In the genomic region with DNA sequence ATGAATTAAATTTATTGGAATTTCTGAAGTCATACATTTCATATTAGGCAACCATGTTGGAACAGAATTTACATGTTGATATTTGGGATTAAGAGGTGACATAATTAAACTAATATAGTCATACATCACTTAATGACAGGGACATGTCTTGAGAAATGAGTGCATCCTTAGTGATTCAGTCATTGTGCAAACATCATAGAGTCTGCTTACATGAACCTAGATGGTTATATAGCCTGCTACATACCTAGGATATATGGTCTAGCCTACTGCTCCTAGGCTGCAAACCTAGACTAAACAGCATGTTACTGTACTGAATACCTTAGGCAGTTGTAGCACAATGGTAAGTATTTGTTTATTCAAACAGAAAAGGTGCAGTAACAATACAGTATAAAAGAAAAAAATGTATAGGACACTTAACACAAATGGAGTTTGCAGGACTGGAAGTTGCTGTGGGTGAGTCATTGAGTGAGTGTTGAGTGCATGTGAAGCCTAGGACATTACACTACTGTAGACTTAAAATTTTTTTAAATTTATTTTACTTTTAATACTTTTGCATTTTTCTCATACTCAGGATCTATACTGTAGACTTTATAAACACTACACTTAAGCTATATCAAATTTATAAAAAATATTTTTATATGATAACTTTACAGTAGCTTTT, we compare ENCODE assay signal across 25 cellular contexts.
DNase-seq lines count a peak whose midpoint lies in the region; ATAC-seq and TF ChIP-seq lines count a peak whose summit lies in the region.
"Had no signal": no experiment of that assay in that cellular context is flagged by ENCODE, and none has a peak within 500 bp of the region (broad histone marks: within the 10 kb centered on the region; RNA-seq: fewer than 3 reads in every experiment).

No MANE protein-coding gene starts in this region.

- H3K9me3 Mint-ChIP-seq in MCF 10A (ENCODE audit: unreplicated experiment), result no peaks in the 10 kb centered on the region
- H3K9me3 Mint-ChIP-seq: activated naive CD4-positive, alpha-beta T cell treated with anti-CD3 and anti-CD28 coated beads, Interleukin-2, amount 50 U/mL, for 72 hours; activated T-helper 2 cell treated with anti-CD3 and anti-CD28 coated beads, Interferon-gamma antibody, Interleukin-2, Interleukin-4, amounts not matched to agents 10 μg/mL and 5 μg/mL and 100 μg/mL, durations not matched to agents 14 hours and 24 hours and 36 hours; CD8-positive, alpha-beta memory T cell; naive thymus-derived CD4-positive, alpha-beta T cell had no signal

- no peaks in the 10 kb centered on the region for H3K36me3 ChIP-seq in breast epithelium
- no peaks in the 10 kb centered on the region; the same call in 1 of the 2 replicates for H3K36me3 ChIP-seq in H7 (replicated peaks; ENCODE audit: control insufficient read depth, insufficient read depth, low read length)

- POLR2A ChIA-PET in MCF 10A (lab: Yijun Ruan, JAX), result interaction anchor here (0.7 to 1.1 kb wide), 2 partner anchors 16 to 204 kb away, joined by 3 read pairs; no protein-coding TSS in a partner anchor

- no peak overlapping the region for H3K4me3 ChIP-seq in breast epithelium
- H3K4me3 ChIP-seq in H7 (ENCODE audit: insufficient read depth, low read depth, low read length), result no peak overlapping the region
- H3K4me3 ChIP-seq: heart right ventricle, smooth muscle cell, upper lobe of left lung had no signal

- ATAC-seq in esophagus mucosa, result peak; percentile 52
- ATAC-seq in HG03196 (IDR thresholded peaks at IDR 0.05; ENCODE audit: unreplicated experiment), result no peak
- ATAC-seq: activated naive CD4-positive, alpha-beta T cell treated with anti-CD3 and anti-CD28 coated beads, Interleukin-2, amount 50 U/mL, for 72 hours; heart right ventricle; naive thymus-derived CD4-positive, alpha-beta T cell had no signal

- TF ChIP-seq CTCF in MCF 10A (IDR thresholded peaks at IDR 0.05; ENCODE audit: unreplicated experiment) (no peak), breast epithelium (IDR thresholded peaks at IDR 0.05) (no peak)

- DNase-seq in MCF 10A (ENCODE audit: unreplicated experiment) (peak; percentile 17), breast epithelium (ENCODE audit: low spot score in 2 of 2) (no peak), RKO (ENCODE audit: low spot score) (peak; percentile 48), H7 (no peak), NOMO-1 treated with dmso at 0.1 percent for 144 hours (lab: John Stamatoyannopoulos, UW; ENCODE audit: unreplicated experiment) (no peak)
- no peak for DNase-seq in activated CD8-positive, alpha-beta memory T cell treated with anti-CD3 and anti-CD28 coated beads for 24 hours
- DNase-seq: anterior cingulate cortex; caudate nucleus; CD8-positive, alpha-beta memory T cell; DMS79 treated with DMSO at 0.1 percent for 48 hours; heart right ventricle; KBM-7; MV-4-11; naive thymus-derived CD4-positive, alpha-beta T cell; NCI-H774; occipital lobe; Right ventricle myocardium superior; stimulated activated CD4-positive, alpha-beta T cell treated with anti-CD3 and anti-CD28 coated beads, Interleukin-2, amount 100 ng/mL, for 24 hours; upper lobe of left lung had no signal

- no peaks in the 10 kb centered on the region for H3K9me3 ChIP-seq in breast epithelium
- H3K9me3 ChIP-seq: heart right ventricle, upper lobe of left lung had no signal

- no peak overlapping the region for H3K27ac ChIP-seq in breast epithelium
- H3K27ac ChIP-seq: heart right ventricle, upper lobe of left lung had no signal

- H3K27me3 ChIP-seq in breast epithelium, result no peaks in the 10 kb centered on the region
- H3K27me3 ChIP-seq in H7 (ENCODE audit: control insufficient read depth, insufficient read depth, low read length), result no peaks in the 10 kb centered on the region
- H3K27me3 ChIP-seq: heart right ventricle, upper lobe of left lung had no signal

- H3K4me1 Mint-ChIP-seq in MCF 10A (ENCODE audit: insufficient read depth, unreplicated experiment), result no peaks in the 10 kb centered on the region
- H3K4me1 Mint-ChIP-seq: B cell; CD8-positive, alpha-beta memory T cell had no signal

- BruUV-seq in MCF 10A (replicated peaks; lab: Mats Ljungman, UMichigan), result no TSS peak

- H3K36me3 Mint-ChIP-seq in MCF 10A (ENCODE audit: insufficient read depth, unreplicated experiment), result peaks cover 31% of the 10 kb centered on the region
- H3K36me3 Mint-ChIP-seq: activated naive CD4-positive, alpha-beta T cell treated with anti-CD3 and anti-CD28 coated beads, Interleukin-2, amount 50 U/mL, for 72 hours; naive thymus-derived CD4-positive, alpha-beta T cell had no signal

- no peaks in the 10 kb centered on the region for H3K4me1 ChIP-seq in breast epithelium
- H3K4me1 ChIP-seq: upper lobe of left lung had no signal

- H3K4me3 Mint-ChIP-seq in MCF 10A (ENCODE audit: unreplicated experiment), result no peak overlapping the region
- H3K4me3 Mint-ChIP-seq: B cell; CD8-positive, alpha-beta memory T cell; naive thymus-derived CD4-positive, alpha-beta T cell had no signal

- TF ChIP-seq POLR2A in breast epithelium (IDR thresholded peaks at IDR 0.05), result no peak

- intact Hi-C loops in MCF 10A (cut with micrococcal nuclease), result loop anchor here (2.0 kb wide), 1 partner anchor 195 kb away; no protein-coding TSS in a partner anchor
- intact Hi-C loops in breast epithelium (cut with DNase I; ENCODE audit: low total_unique reads), result no loop called here

- H3K27ac Mint-ChIP-seq in MCF 10A (ENCODE audit: low read depth, unreplicated experiment), result no peak overlapping the region
- H3K27ac Mint-ChIP-seq: activated naive CD4-positive, alpha-beta T cell treated with anti-CD3 and anti-CD28 coated beads, Interleukin-2, amount 50 U/mL, for 72 hours; activated T-helper 2 cell treated with anti-CD3 and anti-CD28 coated beads, Interferon-gamma antibody, Interleukin-2, Interleukin-4, amounts not matched to agents 10 μg/mL and 5 μg/mL and 100 μg/mL, durations not matched to agents 14 hours and 24 hours and 36 hours; B cell had no signal

- CTCF ChIA-PET in MCF 10A (lab: Yijun Ruan, JAX), result interaction anchor here (1.2 kb wide), 1 partner anchor 194 kb away, joined by 3 read pairs; no protein-coding TSS in a partner anchor

- no peaks in the 10 kb centered on the region for H3K27me3 Mint-ChIP-seq in MCF 10A (ENCODE audit: insufficient read depth, unreplicated experiment)
- H3K27me3 Mint-ChIP-seq: B cell; CD8-positive, alpha-beta memory T cell; naive thymus-derived CD4-positive, alpha-beta T cell had no signal

Comparison
In these comparisons a context has a peak if more than half of its experiments do, and no peak if none do; other contexts are left out.
1. DNase-seq: peak in MCF 10A (single experiment) and RKO (single experiment); none in breast epithelium (0 of 2), H7 (single experiment), NOMO-1 treated with dmso at 0.1 percent for 144 hours (single experiment) and activated CD8-positive, alpha-beta memory T cell treated with anti-CD3 and anti-CD28 coated beads for 24 hours (single experiment).